1 cellular context compared by ENCODE assay signal in genomic region chr16:57299719-57300386, GRCh38.
A peak's percentile ranks its signal among the peaks of the same experiment; 100 is the strongest.
TF ChIP-seq lines count a peak whose summit lies in the region.

No MANE protein-coding gene starts in this region.

TF ChIP-seq in HEK293, 187 proteins besides CTCF, POLR2A, EP300 and RAD21 (continued from another document and continues in another):
- TF ChIP-seq, protein P1, sequence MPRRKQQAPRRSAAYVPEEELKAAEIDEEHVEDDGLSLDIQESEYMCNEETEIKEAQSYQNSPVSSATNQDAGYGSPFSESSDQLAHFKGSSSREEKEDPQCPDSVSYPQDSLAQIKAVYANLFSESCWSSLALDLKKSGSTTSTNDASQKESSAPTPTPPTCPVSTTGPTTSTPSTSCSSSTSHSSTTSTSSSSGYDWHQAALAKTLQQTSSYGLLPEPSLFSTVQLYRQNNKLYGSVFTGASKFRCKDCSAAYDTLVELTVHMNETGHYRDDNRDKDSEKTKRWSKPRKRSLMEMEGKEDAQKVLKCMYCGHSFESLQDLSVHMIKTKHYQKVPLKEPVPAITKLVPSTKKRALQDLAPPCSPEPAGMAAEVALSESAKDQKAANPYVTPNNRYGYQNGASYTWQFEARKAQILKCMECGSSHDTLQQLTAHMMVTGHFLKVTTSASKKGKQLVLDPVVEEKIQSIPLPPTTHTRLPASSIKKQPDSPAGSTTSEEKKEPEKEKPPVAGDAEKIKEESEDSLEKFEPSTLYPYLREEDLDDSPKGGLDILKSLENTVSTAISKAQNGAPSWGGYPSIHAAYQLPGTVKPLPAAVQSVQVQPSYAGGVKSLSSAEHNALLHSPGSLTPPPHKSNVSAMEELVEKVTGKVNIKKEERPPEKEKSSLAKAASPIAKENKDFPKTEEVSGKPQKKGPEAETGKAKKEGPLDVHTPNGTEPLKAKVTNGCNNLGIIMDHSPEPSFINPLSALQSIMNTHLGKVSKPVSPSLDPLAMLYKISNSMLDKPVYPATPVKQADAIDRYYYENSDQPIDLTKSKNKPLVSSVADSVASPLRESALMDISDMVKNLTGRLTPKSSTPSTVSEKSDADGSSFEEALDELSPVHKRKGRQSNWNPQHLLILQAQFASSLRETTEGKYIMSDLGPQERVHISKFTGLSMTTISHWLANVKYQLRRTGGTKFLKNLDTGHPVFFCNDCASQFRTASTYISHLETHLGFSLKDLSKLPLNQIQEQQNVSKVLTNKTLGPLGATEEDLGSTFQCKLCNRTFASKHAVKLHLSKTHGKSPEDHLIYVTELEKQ (tag by site-specific recombination; IDR thresholded peaks at IDR 0.05; ENCODE audit: borderline replicate concordance): 0 out of 2 replicates have a peak, but pooled peaks have one; percentile 12
- peak; percentile 10; the same call in 1 of the 2 replicates for TF ChIP-seq EGR2 (tag by site-specific recombination; IDR thresholded peaks at IDR 0.05; ENCODE audit: low read depth)
- 0 out of 2 replicates have a peak, but pooled peaks have one; percentile 20 for TF ChIP-seq ZNF501 (tag by site-specific recombination; IDR thresholded peaks at IDR 0.05)
- no peak for TF ChIP-seq HOXA7 (CRISPR knock-in tag; IDR thresholded peaks at IDR 0.05; ENCODE audit: borderline replicate concordance)
- TF ChIP-seq ZNF174 (tag by site-specific recombination; IDR thresholded peaks at IDR 0.05): peak; percentile 68; the same call in 1 of the 2 replicates
- TF ChIP-seq, protein P2, sequence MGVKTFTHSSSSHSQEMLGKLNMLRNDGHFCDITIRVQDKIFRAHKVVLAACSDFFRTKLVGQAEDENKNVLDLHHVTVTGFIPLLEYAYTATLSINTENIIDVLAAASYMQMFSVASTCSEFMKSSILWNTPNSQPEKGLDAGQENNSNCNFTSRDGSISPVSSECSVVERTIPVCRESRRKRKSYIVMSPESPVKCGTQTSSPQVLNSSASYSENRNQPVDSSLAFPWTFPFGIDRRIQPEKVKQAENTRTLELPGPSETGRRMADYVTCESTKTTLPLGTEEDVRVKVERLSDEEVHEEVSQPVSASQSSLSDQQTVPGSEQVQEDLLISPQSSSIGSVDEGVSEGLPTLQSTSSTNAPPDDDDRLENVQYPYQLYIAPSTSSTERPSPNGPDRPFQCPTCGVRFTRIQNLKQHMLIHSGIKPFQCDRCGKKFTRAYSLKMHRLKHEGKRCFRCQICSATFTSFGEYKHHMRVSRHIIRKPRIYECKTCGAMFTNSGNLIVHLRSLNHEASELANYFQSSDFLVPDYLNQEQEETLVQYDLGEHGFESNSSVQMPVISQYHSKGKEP (tag by site-specific recombination; IDR thresholded peaks at IDR 0.05): peak; percentile 29; the same call in 1 of the 2 replicates
- TF ChIP-seq, protein P3, sequence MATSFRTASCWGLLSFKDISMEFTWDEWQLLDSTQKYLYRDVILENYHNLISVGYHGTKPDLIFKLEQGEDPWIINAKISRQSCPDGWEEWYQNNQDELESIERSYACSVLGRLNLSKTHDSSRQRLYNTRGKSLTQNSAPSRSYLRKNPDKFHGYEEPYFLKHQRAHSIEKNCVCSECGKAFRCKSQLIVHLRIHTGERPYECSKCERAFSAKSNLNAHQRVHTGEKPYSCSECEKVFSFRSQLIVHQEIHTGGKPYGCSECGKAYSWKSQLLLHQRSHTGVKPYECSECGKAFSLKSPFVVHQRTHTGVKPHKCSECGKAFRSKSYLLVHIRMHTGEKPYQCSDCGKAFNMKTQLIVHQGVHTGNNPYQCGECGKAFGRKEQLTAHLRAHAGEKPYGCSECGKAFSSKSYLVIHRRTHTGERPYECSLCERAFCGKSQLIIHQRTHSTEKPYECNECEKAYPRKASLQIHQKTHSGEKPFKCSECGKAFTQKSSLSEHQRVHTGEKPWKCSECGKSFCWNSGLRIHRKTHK (tag by site-specific recombination; IDR thresholded peaks at IDR 0.05): no peak
- TF ChIP-seq, protein P4, sequence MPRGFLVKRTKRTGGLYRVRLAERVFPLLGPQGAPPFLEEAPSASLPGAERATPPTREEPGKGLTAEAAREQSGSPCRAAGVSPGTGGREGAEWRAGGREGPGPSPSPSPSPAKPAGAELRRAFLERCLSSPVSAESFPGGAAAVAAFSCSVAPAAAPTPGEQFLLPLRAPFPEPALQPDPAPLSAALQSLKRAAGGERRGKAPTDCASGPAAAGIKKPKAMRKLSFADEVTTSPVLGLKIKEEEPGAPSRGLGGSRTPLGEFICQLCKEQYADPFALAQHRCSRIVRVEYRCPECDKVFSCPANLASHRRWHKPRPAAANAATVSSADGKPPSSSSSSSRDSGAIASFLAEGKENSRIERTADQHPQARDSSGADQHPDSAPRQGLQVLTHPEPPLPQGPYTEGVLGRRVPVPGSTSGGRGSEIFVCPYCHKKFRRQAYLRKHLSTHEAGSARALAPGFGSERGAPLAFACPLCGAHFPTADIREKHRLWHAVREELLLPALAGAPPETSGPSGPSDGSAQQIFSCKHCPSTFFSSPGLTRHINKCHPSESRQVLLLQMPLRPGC (tag by site-specific recombination; IDR thresholded peaks at IDR 0.05): no peak
- TF ChIP-seq ZNF658 (tag by site-specific recombination; IDR thresholded peaks at IDR 0.05): no peak
- TF ChIP-seq ZNF768 (tag by site-specific recombination; IDR thresholded peaks at IDR 0.05): no peak
- TF ChIP-seq KLF7 (tag by site-specific recombination; IDR thresholded peaks at IDR 0.05; ENCODE audit: borderline replicate concordance): no peak; the same call in 1 of the 2 replicates
- peak; percentile 69 for TF ChIP-seq ZBTB11 (tag by site-specific recombination; conservative IDR thresholded peaks at IDR 0.05; ENCODE audit: low read depth)
- TF ChIP-seq ZNF324 (tag by site-specific recombination; IDR thresholded peaks at IDR 0.05): peak; percentile 18; the same call in 1 of the 2 replicates
- no peak for TF ChIP-seq OSR2 (tag by site-specific recombination; IDR thresholded peaks at IDR 0.05)
- no peak for TF ChIP-seq ZNF544 (tag by site-specific recombination; IDR thresholded peaks at IDR 0.05)
- TF ChIP-seq ZNF416 (tag by site-specific recombination; IDR thresholded peaks at IDR 0.05): no peak
- no peak for TF ChIP-seq ZNF248 (tag by site-specific recombination; IDR thresholded peaks at IDR 0.05)
- TF ChIP-seq ZNF610 (tag by site-specific recombination; IDR thresholded peaks at IDR 0.05; ENCODE audit: borderline replicate concordance): peak; percentile 7; the same call in 1 of the 2 replicates
- no peak for TF ChIP-seq SCRT1 (tag by site-specific recombination; IDR thresholded peaks at IDR 0.05; ENCODE audit: borderline replicate concordance)
- TF ChIP-seq, protein P5, sequence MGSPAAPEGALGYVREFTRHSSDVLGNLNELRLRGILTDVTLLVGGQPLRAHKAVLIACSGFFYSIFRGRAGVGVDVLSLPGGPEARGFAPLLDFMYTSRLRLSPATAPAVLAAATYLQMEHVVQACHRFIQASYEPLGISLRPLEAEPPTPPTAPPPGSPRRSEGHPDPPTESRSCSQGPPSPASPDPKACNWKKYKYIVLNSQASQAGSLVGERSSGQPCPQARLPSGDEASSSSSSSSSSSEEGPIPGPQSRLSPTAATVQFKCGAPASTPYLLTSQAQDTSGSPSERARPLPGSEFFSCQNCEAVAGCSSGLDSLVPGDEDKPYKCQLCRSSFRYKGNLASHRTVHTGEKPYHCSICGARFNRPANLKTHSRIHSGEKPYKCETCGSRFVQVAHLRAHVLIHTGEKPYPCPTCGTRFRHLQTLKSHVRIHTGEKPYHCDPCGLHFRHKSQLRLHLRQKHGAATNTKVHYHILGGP (tag by site-specific recombination; IDR thresholded peaks at IDR 0.05): 0 out of 2 replicates have a peak, but pooled peaks have one; percentile 7
- no peak for TF ChIP-seq ZNF624 (tag by site-specific recombination; IDR thresholded peaks at IDR 0.05)
- TF ChIP-seq SCRT2 (tag by site-specific recombination; IDR thresholded peaks at IDR 0.05): no peak
- no peak for TF ChIP-seq YY1 (tag by site-specific recombination; IDR thresholded peaks at IDR 0.05)
- peak; percentile 28 for TF ChIP-seq SP3 (tag by site-specific recombination; IDR thresholded peaks at IDR 0.05)
- 0 out of 2 replicates have a peak, but pooled peaks have one; percentile 28 for TF ChIP-seq ZNF645 (tag by site-specific recombination; IDR thresholded peaks at IDR 0.05)
- TF ChIP-seq ZNF623 (tag by site-specific recombination; IDR thresholded peaks at IDR 0.05): 0 out of 2 replicates have a peak, but pooled peaks have one; percentile 17
- no peak; the same call in 1 of the 2 replicates for TF ChIP-seq ZSCAN4 (tag by site-specific recombination; IDR thresholded peaks at IDR 0.05)
- TF ChIP-seq ZSCAN5A (tag by site-specific recombination; IDR thresholded peaks at IDR 0.05): no peak
- TF ChIP-seq ZNF777 (tag by site-specific recombination; IDR thresholded peaks at IDR 0.05; ENCODE audit: borderline replicate concordance): peak; percentile 92
- no peak for TF ChIP-seq ZNF555 (tag by site-specific recombination; conservative IDR thresholded peaks at IDR 0.05)
- TF ChIP-seq FEZF1 (tag by site-specific recombination; IDR thresholded peaks at IDR 0.05): no peak
- no peak for TF ChIP-seq ZNF707 (tag by site-specific recombination; IDR thresholded peaks at IDR 0.05)
